14 cellular contexts compared by ENCODE assay signal in the genomic region with DNA sequence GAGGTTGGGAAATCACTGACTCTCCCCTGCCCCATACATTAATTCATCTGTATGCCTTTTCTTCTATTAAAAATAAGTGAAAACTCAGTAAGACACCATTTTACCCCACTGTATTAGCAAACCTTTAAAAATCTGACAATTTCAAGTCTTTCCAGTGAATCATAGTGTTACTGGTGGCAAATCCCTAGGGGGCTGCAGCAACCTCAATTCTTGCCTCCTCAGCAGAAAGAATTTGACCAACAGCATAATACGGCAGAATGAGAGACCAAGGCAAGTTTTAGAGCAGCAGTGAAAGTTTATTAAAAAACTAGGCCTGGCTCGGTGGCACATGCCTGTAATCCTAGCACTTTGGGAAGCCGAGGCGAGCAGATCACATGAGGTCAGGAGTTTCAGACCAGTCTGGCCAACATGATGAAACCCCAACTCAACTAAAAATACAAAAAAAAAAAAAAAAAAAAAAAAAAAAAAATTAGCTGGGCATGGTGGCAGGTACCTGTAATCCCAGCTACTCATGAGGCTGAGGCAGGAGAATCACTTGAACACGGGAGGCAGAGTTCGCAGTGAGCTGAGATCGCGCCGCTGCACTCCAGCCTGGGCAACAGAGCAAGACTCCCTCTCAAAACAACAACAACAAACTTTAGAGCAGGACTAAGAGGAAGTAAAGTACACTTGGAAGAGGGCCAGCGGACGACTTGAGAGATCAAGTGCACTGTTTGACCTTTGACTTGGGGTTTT. TPM values are rescaled to one million over a fixed set of nuclear protein-coding genes. Genes with fewer than 3 reads are reported as not detected.
DNase-seq lines count a peak whose midpoint lies in the region; ATAC-seq, FAIRE-seq and TF ChIP-seq lines count a peak whose summit lies in the region.
"Not testable (repeated sequence)": the region's sequence is repeated elsewhere in the genome, so short reads cannot be mapped to it uniquely, and the experiment has no call there.
"Had no signal": no experiment of that assay in that cellular context is flagged by ENCODE, and none has a peak within 500 bp of the region (broad histone marks: within the 10 kb centered on the region; RNA-seq: fewer than 3 reads in every experiment).

No MANE protein-coding gene starts in this region.

- DNase-seq in MV-4-11 (lab: John Stamatoyannopoulos, UW): peak; percentile 23
- not testable (repeated sequence) for DNase-seq in activated B cell treated with CpG ODN at 0.5 μM for 24 hours; chondrocyte (ENCODE audit: low spot score)
- peak; percentile 7 for DNase-seq in fibroblast of the aortic adventitia (ENCODE audit: low read depth)
- peak; percentile 27 for DNase-seq in myocyte (ENCODE audit: low read depth)
- DNase-seq in small intestine: peak; percentile 80

- intact Hi-C loops in activated B cell treated with CpG ODN at 0.5 μM for 24 hours (cut with micrococcal nuclease): not testable (repeated sequence)

- H3K4me1 ChIP-seq in small intestine (ENCODE audit: control insufficient read depth in 2 of 2, insufficient read depth in 1 of 2, low read depth in 1 of 2, low read length in 1 of 2): not testable (repeated sequence)

- WGBS in small intestine, 3 donors: 62 to 69% (median 63%) methylated on average over 11 of the region's 11 CpGs

- H3K27me3 ChIP-seq in small intestine (ENCODE audit: control insufficient read depth in 2 of 2, insufficient read depth in 2 of 2, low read length in 2 of 2): not testable (repeated sequence)

- POLR2A ChIA-PET in activated B cell treated with CpG ODN at 0.5 μM for 24 hours (lab: Charles Lee): not testable (repeated sequence)

- H3K36me3 ChIP-seq in small intestine (ENCODE audit: control insufficient read depth in 2 of 2, insufficient read depth in 2 of 2, low read length in 2 of 2): not testable (repeated sequence)

- TF ChIP-seq CTCF in activated B cell treated with CpG ODN at 0.5 μM for 24 hours (IDR thresholded peaks at IDR 0.05); chondrocyte (IDR thresholded peaks at IDR 0.05); fibroblast of the aortic adventitia (IDR thresholded peaks at IDR 0.05; ENCODE audit: insufficient read depth, low read length): not testable (repeated sequence)

- H3K4me3 ChIP-seq in fibroblast of the aortic adventitia (ENCODE audit: low read depth, low read length); small intestine (ENCODE audit: low read depth in 1 of 2, low read length in 2 of 2): not testable (repeated sequence)

- not testable (repeated sequence) for H3K27ac Mint-ChIP-seq in activated B cell treated with CpG ODN at 0.5 μM for 24 hours
- peak overlapping the region; percentile 94 for H3K27ac Mint-ChIP-seq in chondrocyte (ENCODE audit: unreplicated experiment)

- CTCF ChIA-PET in activated B cell treated with CpG ODN at 0.5 μM for 24 hours (lab: Charles Lee): not testable (repeated sequence)

- H3K9me3 ChIP-seq in small intestine (ENCODE audit: control insufficient read depth, low read depth): not testable (repeated sequence)

- ATAC-seq in GM18868 (IDR thresholded peaks at IDR 0.05; ENCODE audit: unreplicated experiment) (peak; percentile 45), activated B cell treated with CpG ODN at 0.5 μM for 24 hours (ENCODE audit: low read depth) (peak; percentile 70)

- not testable (repeated sequence) for H3K27ac ChIP-seq in small intestine (ENCODE audit: low read depth in 1 of 2, low read length in 1 of 2)

- H3K4me1 Mint-ChIP-seq in activated B cell treated with CpG ODN at 0.5 μM for 24 hours; chondrocyte (ENCODE audit: low read depth): not testable (repeated sequence)

- not testable (repeated sequence) for H3K9me3 Mint-ChIP-seq in activated B cell treated with CpG ODN at 0.5 μM for 24 hours; chondrocyte (ENCODE audit: low read depth)

- H3K36me3 Mint-ChIP-seq in activated B cell treated with CpG ODN at 0.5 μM for 24 hours (ENCODE audit: low read depth); chondrocyte (ENCODE audit: low read depth): not testable (repeated sequence)

- not testable (repeated sequence) for H3K4me3 Mint-ChIP-seq in activated B cell treated with CpG ODN at 0.5 μM for 24 hours; chondrocyte (ENCODE audit: unreplicated experiment)

- H3K27me3 Mint-ChIP-seq in activated B cell treated with CpG ODN at 0.5 μM for 24 hours; chondrocyte (ENCODE audit: low read depth): not testable (repeated sequence)

- FAIRE-seq in small intestine (lab: Jason Lieb, UNC): not testable (repeated sequence)

RNA-seq across cellular contexts. Expression of gene EIF5AL1, which starts 21.0 kb away (rescaled TPM):
- total RNA-seq in activated B cell treated with CpG ODN at 0.5 μM for 24 hours (1.4 and 2.1 TPM in 2 replicates), chondrocyte (0.17 to 0.23 TPM (median 0.20 TPM) in 3 replicates), fibroblast of the aortic adventitia (ENCODE audit: low replicate concordance) (1.5 TPM in 1 of 2 replicates, not detected in the other), myocyte (0.31 and 0.62 TPM in 2 replicates)
- polyA plus RNA-seq in myocyte (2012): 0.42 TPM
- polyA plus RNA-seq in small intestine: under 1 TPM; 0.22 to 0.69 (median 0.54) TPM

RNA-seq across cellular contexts. Expression of gene SFTPA2, which starts 26.9 kb away (rescaled TPM):
- not detected in 2 replicates for total RNA-seq in activated B cell treated with CpG ODN at 0.5 μM for 24 hours
- not detected in 3 replicates for total RNA-seq in chondrocyte
- total RNA-seq in fibroblast of the aortic adventitia (ENCODE audit: low replicate concordance): not detected in 2 replicates
- total RNA-seq in myocyte: 0.08 TPM in 1 of 2 replicates, not detected in the other
- polyA plus RNA-seq in myocyte (2012): 0.13 TPM
- polyA plus RNA-seq in small intestine: 10 to 100 TPM in 1 of 3 donors, 1 to 10 TPM in 1, under 1 TPM in 1; 0.76 to 13.4 (median 4.1) TPM
- total RNA-seq: A673, GM23338, H9, HT1080, PC-9, RPMI7951 had no signal
- polyA plus RNA-seq: CD14-positive monocyte, GM23338 had no signal
